In genomic region chr7:158710651-158711102, GRCh38 we compare ENCODE assay signal across 10 cellular contexts. TPM values are rescaled to one million over a fixed set of nuclear protein-coding genes. Genes with fewer than 3 reads are reported as not detected.
A peak's percentile ranks its signal among the peaks of the same experiment; 100 is the strongest.
DNase-seq lines count a peak whose midpoint lies in the region; ATAC-seq and TF ChIP-seq lines count a peak whose summit lies in the region.
"Had no signal": no experiment of that assay in that cellular context is flagged by ENCODE, and none has a peak within 500 bp of the region (broad histone marks: within the 10 kb centered on the region; RNA-seq: fewer than 3 reads in every experiment).

No MANE protein-coding gene starts in this region.

- intact Hi-C loops in upper lobe of right lung (cut with DNase I), result no loop called here

- no peaks in the 10 kb centered on the region for H3K36me3 ChIP-seq in upper lobe of right lung

- H3K27me3 Mint-ChIP-seq in stimulated activated naive CD8-positive, alpha-beta T cell treated with anti-CD3 and anti-CD28 coated beads, Interleukin-15, Interleukin-2, amounts not matched to agents 100 ng/mL and 50 ng/mL, for 24 hours, result no peaks in the 10 kb centered on the region
- H3K27me3 Mint-ChIP-seq in glutamatergic neuron (ENCODE audit: unreplicated experiment) (peaks cover 3% of the 10 kb centered on the region), type B pancreatic cell (peaks cover 3% of the 10 kb centered on the region)

- no peak for DNase-seq in stimulated activated naive CD8-positive, alpha-beta T cell treated with anti-CD3 and anti-CD28 coated beads, Interleukin-15, Interleukin-2, amounts not matched to agents 100 U/mL and 50 U/mL, for 24 hours
- DNase-seq in NOMO-1 treated with DMSO at 0.1 percent for 48 hours (lab: John Stamatoyannopoulos, UW; ENCODE audit: unreplicated experiment) (peak; percentile 88), epithelial cell of esophagus (ENCODE audit: low read depth) (peak; percentile 77), upper lobe of right lung (no peak), glutamatergic neuron (no peak), type B pancreatic cell (ENCODE audit: extremely low spot score, unreplicated experiment) (no peak)
- no peak for DNase-seq in activated effector memory CD4-positive, alpha-beta T cell treated with Interleukin-2 at 50 U/mL for 16 hours
- DNase-seq: H9, NCI-H1436 had no signal

- H3K4me3 ChIP-seq in epithelial cell of esophagus (ENCODE audit: low read length) (no peak overlapping the region), upper lobe of right lung (no peak overlapping the region)

- no peak overlapping the region for H3K4me3 Mint-ChIP-seq in stimulated activated naive CD8-positive, alpha-beta T cell treated with anti-CD3 and anti-CD28 coated beads, Interleukin-15, Interleukin-2, amounts not matched to agents 100 ng/mL and 50 ng/mL, for 24 hours
- H3K4me3 Mint-ChIP-seq in glutamatergic neuron (ENCODE audit: unreplicated experiment), result no peak overlapping the region
- no peak overlapping the region for H3K4me3 Mint-ChIP-seq in type B pancreatic cell
- H3K4me3 Mint-ChIP-seq: H9 had no signal

- ATAC-seq in stimulated activated naive CD8-positive, alpha-beta T cell treated with anti-CD3 and anti-CD28 coated beads, Interleukin-15, Interleukin-2, amounts not matched to agents 100 U/mL and 50 U/mL, for 24 hours, result no peak
- peak; percentile 77 for ATAC-seq in upper lobe of right lung

- H3K36me3 Mint-ChIP-seq in stimulated activated naive CD8-positive, alpha-beta T cell treated with anti-CD3 and anti-CD28 coated beads, Interleukin-15, Interleukin-2, amounts not matched to agents 100 ng/mL and 50 ng/mL, for 24 hours (ENCODE audit: low read depth), result no peaks in the 10 kb centered on the region
- H3K36me3 Mint-ChIP-seq in glutamatergic neuron (ENCODE audit: unreplicated experiment) (peaks cover 5% of the 10 kb centered on the region), type B pancreatic cell (no peaks in the 10 kb centered on the region)

- H3K27me3 ChIP-seq in upper lobe of right lung, result no peaks in the 10 kb centered on the region

- H3K4me1 ChIP-seq in upper lobe of right lung, result peaks cover 5% of the 10 kb centered on the region

- H3K9me3 Mint-ChIP-seq in stimulated activated naive CD8-positive, alpha-beta T cell treated with anti-CD3 and anti-CD28 coated beads, Interleukin-15, Interleukin-2, amounts not matched to agents 100 ng/mL and 50 ng/mL, for 24 hours, result no peaks in the 10 kb centered on the region
- peaks cover 8% of the 10 kb centered on the region for H3K9me3 Mint-ChIP-seq in glutamatergic neuron (ENCODE audit: unreplicated experiment)
- H3K9me3 Mint-ChIP-seq in type B pancreatic cell, result peaks cover 5% of the 10 kb centered on the region

- H3K27ac ChIP-seq in upper lobe of right lung, result no peak overlapping the region

- H3K4me1 Mint-ChIP-seq in stimulated activated naive CD8-positive, alpha-beta T cell treated with anti-CD3 and anti-CD28 coated beads, Interleukin-15, Interleukin-2, amounts not matched to agents 100 ng/mL and 50 ng/mL, for 24 hours (ENCODE audit: low read depth), result peaks cover 18% of the 10 kb centered on the region
- H3K4me1 Mint-ChIP-seq in glutamatergic neuron (ENCODE audit: low read depth, unreplicated experiment) (peaks cover 4% of the 10 kb centered on the region), type B pancreatic cell (ENCODE audit: unreplicated experiment) (peaks cover under 1% of the 10 kb centered on the region)

- H3K9me3 ChIP-seq in upper lobe of right lung, result no peaks in the 10 kb centered on the region

- peak overlapping the region; percentile 36 for H3K27ac Mint-ChIP-seq in stimulated activated naive CD8-positive, alpha-beta T cell treated with anti-CD3 and anti-CD28 coated beads, Interleukin-15, Interleukin-2, amounts not matched to agents 100 ng/mL and 50 ng/mL, for 24 hours
- H3K27ac Mint-ChIP-seq in glutamatergic neuron (ENCODE audit: unreplicated experiment) (no peak overlapping the region), type B pancreatic cell (no peak overlapping the region)
- H3K27ac Mint-ChIP-seq: H9 had no signal

- TF ChIP-seq CTCF in epithelial cell of esophagus (IDR thresholded peaks at IDR 0.05; ENCODE audit: insufficient read depth, low read depth, low read length, missing control alignments), result no peak
- no peak for TF ChIP-seq CTCF in upper lobe of right lung (IDR thresholded peaks at IDR 0.05)
- no peak for TF ChIP-seq CTCF in glutamatergic neuron (IDR thresholded peaks at IDR 0.05; ENCODE audit: partially characterized antibody, unreplicated experiment)
- no peak for TF ChIP-seq CTCF in type B pancreatic cell (conservative IDR thresholded peaks at IDR 0.05)

RNA-seq across cellular contexts. Expression of gene NCAPG2, which starts 6.1 kb away (rescaled TPM):
- total RNA-seq in upper lobe of right lung, result 6.5 TPM
- 27.2 TPM for total RNA-seq in glutamatergic neuron (ENCODE audit: unreplicated experiment)
- total RNA-seq in type B pancreatic cell (ENCODE audit: low replicate concordance), result 23.8 and 46.1 TPM in 2 replicates

Comparison
In these comparisons a context has a peak if more than half of its experiments do, and no peak if none do; other contexts are left out.
1. DNase-seq: peak in NOMO-1 treated with DMSO at 0.1 percent for 48 hours (single experiment) and epithelial cell of esophagus (single experiment); none in stimulated activated naive CD8-positive, alpha-beta T cell treated with anti-CD3 and anti-CD28 coated beads, Interleukin-15, Interleukin-2, amounts not matched to agents 100 U/mL and 50 U/mL, for 24 hours (single experiment), upper lobe of right lung (single experiment), glutamatergic neuron (single experiment), type B pancreatic cell (single experiment) and activated effector memory CD4-positive, alpha-beta T cell treated with Interleukin-2 at 50 U/mL for 16 hours (single experiment).